Comparison of ENCODE assay signal across 17 cellular contexts in genomic region chr1:246068113-246068512, GRCh38.
DNase-seq lines count a peak whose midpoint lies in the region; ATAC-seq and TF ChIP-seq lines count a peak whose summit lies in the region.
"Had no signal": no experiment of that assay in that cellular context is flagged by ENCODE, and none has a peak within 500 bp of the region (broad histone marks: within the 10 kb centered on the region; RNA-seq: fewer than 3 reads in every experiment).

No MANE protein-coding gene starts in this region.

- H3K4me1 ChIP-seq in GM23248 (ENCODE audit: insufficient read depth) (peaks cover 17% of the 10 kb centered on the region), Peyer's patch (no peaks in the 10 kb centered on the region)

- TF ChIP-seq CTCF in VCaP (conservative IDR thresholded peaks at IDR 0.05) (no peak), osteocyte (IDR thresholded peaks at IDR 0.05) (no peak), WERI-Rb-1 (IDR thresholded peaks at IDR 0.05; ENCODE audit: low read depth, low read length) (no peak), Peyer's patch (IDR thresholded peaks at IDR 0.05) (no peak)

- 37 to 43% methylated on average over 3 of the region's 3 CpGs for WGBS in GM23248 (ENCODE audit: low coverage in 1 of 2, low lambda C conversion rate in 2 of 2, missing lambda C conversion rate in 2 of 2), 2 experiments

- no peaks in the 10 kb centered on the region for H3K9me3 Mint-ChIP-seq in osteocyte (ENCODE audit: unreplicated experiment)
- H3K9me3 Mint-ChIP-seq: IgD-negative memory B cell had no signal

- H4K20me1 ChIP-seq in GM23248 (ENCODE audit: insufficient read depth) = no peaks in the 10 kb centered on the region

- DNase-seq in GM23248 (no peak), fibroblast of peridontal ligament (ENCODE audit: extremely low read depth) (peak; percentile 53), osteocyte (ENCODE audit: extremely low spot score, unreplicated experiment) (no peak), WERI-Rb-1 (no peak), Peyer's patch (no peak)
- DNase-seq: BE2C, DMS 273 treated with DMSO at 0.1 percent for 48 hours, GDM1, NCI-H187 treated with DMSO at 0.1 percent for 48 hours, NCI-H446, NCI-H69, RPMI8226 had no signal

- H3K27ac ChIP-seq in GM23248 (peak overlapping the region; percentile 62), VCaP (peak overlapping the region; percentile 66), WERI-Rb-1 (no peak overlapping the region), Peyer's patch (no peak overlapping the region)

- H3K9ac ChIP-seq in GM23248 = peak overlapping the region; percentile 63

- in situ Hi-C loops in GM23248 (cut with MboI) = no loop called here

- H3K27ac Mint-ChIP-seq in osteocyte (ENCODE audit: unreplicated experiment) = peak overlapping the region; percentile 14

- no peaks in the 10 kb centered on the region for H3K9me3 ChIP-seq in GM23248 (ENCODE audit: low read depth)
- H3K9me3 ChIP-seq in WERI-Rb-1 (ENCODE audit: severe bottlenecking) = no peaks in the 10 kb centered on the region
- no peaks in the 10 kb centered on the region for H3K9me3 ChIP-seq in Peyer's patch
- H3K9me3 ChIP-seq: BE2C had no signal

- no peak for TF ChIP-seq POLR2A in Peyer's patch (IDR thresholded peaks at IDR 0.05)

- H3K27me3 ChIP-seq in GM23248 (replicated peaks; ENCODE audit: insufficient read depth) (no peaks in the 10 kb centered on the region), WERI-Rb-1 (ENCODE audit: insufficient read depth, low read depth, severe bottlenecking) (no peaks in the 10 kb centered on the region), Peyer's patch (no peaks in the 10 kb centered on the region)
- H3K27me3 ChIP-seq: BE2C had no signal

- H3K4me3 Mint-ChIP-seq in osteocyte (ENCODE audit: unreplicated experiment) = no peak overlapping the region

- H2AFZ ChIP-seq in GM23248 = peak overlapping the region; percentile 75

- ATAC-seq in GM19395 (IDR thresholded peaks at IDR 0.05; ENCODE audit: unreplicated experiment) = no peak
- ATAC-seq in GM18861 (IDR thresholded peaks at IDR 0.05; ENCODE audit: unreplicated experiment) = no peak

- H3K4me2 ChIP-seq in GM23248 (ENCODE audit: unreplicated experiment) = peak overlapping the region; percentile 80

- peaks cover 20% of the 10 kb centered on the region for H3K4me1 Mint-ChIP-seq in osteocyte (ENCODE audit: unreplicated experiment)

- peaks cover 18% of the 10 kb centered on the region for H3F3A ChIP-seq in GM23248 (ENCODE audit: insufficient read depth)

- H3K79me2 ChIP-seq in GM23248 (ENCODE audit: insufficient read depth) = no peaks in the 10 kb centered on the region

- no peaks in the 10 kb centered on the region for H3K36me3 Mint-ChIP-seq in osteocyte (ENCODE audit: unreplicated experiment)

- no peaks in the 10 kb centered on the region for H3K27me3 Mint-ChIP-seq in osteocyte (ENCODE audit: unreplicated experiment)
- H3K27me3 Mint-ChIP-seq: IgD-negative memory B cell had no signal

- H3K4me3 ChIP-seq in GM23248 (peak overlapping the region; percentile 61), WERI-Rb-1 (ENCODE audit: low read depth, low read length) (no peak overlapping the region), Peyer's patch (no peak overlapping the region)
- H3K4me3 ChIP-seq: GM12878 had no signal

- H3K9me2 ChIP-seq in GM23248 (ENCODE audit: insufficient read depth) = no peaks in the 10 kb centered on the region

- no peaks in the 10 kb centered on the region for H3K36me3 ChIP-seq in GM23248 (ENCODE audit: low read depth)
- no peaks in the 10 kb centered on the region for H3K36me3 ChIP-seq in WERI-Rb-1
- no peaks in the 10 kb centered on the region for H3K36me3 ChIP-seq in Peyer's patch
- H3K36me3 ChIP-seq: BE2C had no signal

Comparison
In these comparisons a context has a peak if more than half of its experiments do, and no peak if none do; other contexts are left out.
1. H3K27ac ChIP-seq: peak in GM23248 (single experiment) and VCaP (single experiment); none in WERI-Rb-1 (single experiment) and Peyer's patch (0 of 4).